36 cellular contexts compared by ENCODE assay signal in genomic region chr10:75502838-75503237, GRCh38.
"Had no signal": no experiment of that assay in that cellular context is flagged by ENCODE, and none has a peak within 500 bp of the region (broad histone marks: within the 10 kb centered on the region; RNA-seq: fewer than 3 reads in every experiment).

No MANE protein-coding gene starts in this region.

- DNase-seq: Karpas-422, Kasumi-1, MG63, MM.1S, MV-4-11, NCI-H1048, NCI-H1092, NCI-H1092 treated with DMSO at 0.1 percent for 48 hours, NCI-H1105, NCI-H1105 treated with DMSO at 0.1 percent for 48 hours, NCI-H1417, NCI-H1417 treated with DMSO at 0.1 percent for 48 hours, NCI-H1436, NCI-H1436 treated with DMSO at 0.1 percent for 48 hours, NCI-H1694, NCI-H1694 treated with DMSO at 0.1 percent for 48 hours, NCI-H187, NCI-H187 treated with DMSO at 0.1 percent for 48 hours, NCI-H1930, NCI-H2029, NCI-H2029 treated with DMSO at 0.1 percent for 48 hours, NCI-H2081, NCI-H2081 treated with DMSO at 0.1 percent for 48 hours, NCI-H2107, NCI-H2171, NCI-H2171 treated with DMSO at 0.1 percent for 48 hours, NCI-H2227 treated with DMSO at 0.1 percent for 48 hours, NCI-H226, NCI-H345, NCI-H446, NCI-H446 treated with DMSO at 0.1 percent for 48 hours, NCI-H510A, NCI-H510A treated with DMSO at 0.1 percent for 48 hours, NCI-H524, NCI-H524 treated with DMSO at 0.1 percent for 48 hours had no signal

- H3K9me3 ChIP-seq: MG63 had no signal

- H3K27me3 ChIP-seq: MG63 had no signal

- H3K36me3 ChIP-seq: MG63 had no signal

- H3K4me3 ChIP-seq: MG63 had no signal

- H3K27ac ChIP-seq: KMS-11 had no signal
